29 cellular contexts compared by ENCODE assay signal in the genomic region with DNA sequence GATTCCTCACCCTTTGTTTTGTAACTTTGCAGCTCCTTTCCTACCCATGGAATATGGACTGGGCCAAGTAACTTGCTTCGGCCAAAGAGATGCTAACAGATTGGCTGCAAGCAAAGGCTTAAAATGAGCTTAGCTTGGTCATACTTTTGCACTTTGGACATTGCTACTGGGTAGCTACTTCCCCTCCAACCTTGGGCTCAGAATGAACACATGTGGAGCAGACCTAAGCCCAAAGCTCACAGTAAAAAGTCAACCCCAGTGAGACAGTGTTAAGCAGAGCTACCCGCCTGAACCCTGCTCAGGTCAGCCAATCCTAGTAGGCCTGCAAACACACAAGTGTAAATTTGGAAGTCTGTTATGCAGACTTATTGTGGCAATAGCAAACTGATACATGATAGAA.
"Had no signal": no experiment of that assay in that cellular context is flagged by ENCODE, and none has a peak within 500 bp of the region (broad histone marks: within the 10 kb centered on the region; RNA-seq: fewer than 3 reads in every experiment).

No MANE protein-coding gene starts in this region.

- H3K27me3 Mint-ChIP-seq: stimulated activated memory B cell treated with anti-CD40 and anti-IgM and Interleukin-4, amounts not matched to agents 10 μg/mL and 1 μg/mL and 100 μg/mL, for 72 hours; stimulated activated naive B cell treated with anti-CD40 and anti-IgM and Interleukin-4, amounts not matched to agents 10 μg/mL and 1 μg/mL and 100 μg/mL, for 72 hours; stimulated activated naive CD8-positive, alpha-beta T cell treated with anti-CD3 and anti-CD28 coated beads, Interleukin-15, amount 100 ng/mL, for 72 hours; stimulated activated naive CD8-positive, alpha-beta T cell treated with anti-CD3 and anti-CD28 coated beads, Interleukin-15, Interleukin-2, amounts not matched to agents 100 ng/mL and 50 ng/mL, for 24 hours; type B pancreatic cell had no signal

- H3K36me3 ChIP-seq: thoracic aorta, uterus had no signal

- H3K9me3 ChIP-seq: stomach, suprapubic skin, testis, thoracic aorta, thyroid gland, tibial artery, tibial nerve, transverse colon, upper lobe of left lung, upper lobe of right lung, uterus, vagina had no signal

- H3K27ac ChIP-seq: stomach, suprapubic skin, testis, thoracic aorta, thyroid gland, tibial artery, tibial nerve, transverse colon, upper lobe of left lung, upper lobe of right lung, uterus, vagina had no signal

- H3K4me1 ChIP-seq: stomach, suprapubic skin, testis, thyroid gland, tibial artery, tibial nerve, transverse colon, upper lobe of left lung, upper lobe of right lung, uterus, vagina had no signal

- H3K27me3 ChIP-seq: stomach, suprapubic skin, testis, thyroid gland, tibial artery, tibial nerve, transverse colon, upper lobe of left lung, upper lobe of right lung, uterus, vagina had no signal

- H3K4me3 Mint-ChIP-seq: stimulated activated effector memory CD8-positive, alpha-beta T cell treated with anti-CD3 and anti-CD28 coated beads, Interleukin-12 subunit alpha, Interleukin-12 subunit beta, amount 100 ng/mL, for 72 hours; stimulated activated memory B cell treated with anti-CD40 and anti-IgM and Interleukin-4, amounts not matched to agents 10 μg/mL and 1 μg/mL and 100 μg/mL, for 72 hours; stimulated activated naive B cell treated with anti-CD40 and anti-IgM and Interleukin-4, amounts not matched to agents 10 μg/mL and 1 μg/mL and 100 μg/mL, for 72 hours; stimulated activated naive CD8-positive, alpha-beta T cell treated with anti-CD3 and anti-CD28 coated beads, Interleukin-15, amount 100 ng/mL, for 72 hours; stimulated activated naive CD8-positive, alpha-beta T cell treated with anti-CD3 and anti-CD28 coated beads, Interleukin-15, Interleukin-2, amounts not matched to agents 100 ng/mL and 50 ng/mL, for 24 hours; type B pancreatic cell had no signal

- ATAC-seq: stimulated activated effector memory CD8-positive, alpha-beta T cell treated with anti-CD3 and anti-CD28 coated beads, Interleukin-12 subunit alpha, Interleukin-12 subunit beta, amount 100 ng/mL, for 72 hours; stimulated activated memory B cell treated with anti-CD40 and anti-IgM and Interleukin-4, amounts not matched to agents 10 μg/mL and 1 μg/mL and 100 μg/mL, for 72 hours; stimulated activated naive B cell treated with anti-CD40 and anti-IgM and Interleukin-4, amounts not matched to agents 10 μg/mL and 1 μg/mL and 100 μg/mL, for 72 hours; stimulated activated naive CD8-positive, alpha-beta T cell treated with anti-CD3 and anti-CD28 coated beads, Interleukin-15, amount 100 ng/mL, for 72 hours; stimulated activated naive CD8-positive, alpha-beta T cell treated with anti-CD3 and anti-CD28 coated beads, Interleukin-15, Interleukin-2, amounts not matched to agents 100 U/mL and 50 U/mL, for 24 hours; upper lobe of right lung had no signal

- H3K4me3 ChIP-seq: stomach, suprapubic skin, testis, thoracic aorta, thyroid gland, tibial artery, tibial nerve, transverse colon, upper lobe of left lung, upper lobe of right lung, uterus, vagina had no signal

- H3K4me1 Mint-ChIP-seq: stimulated activated effector memory CD8-positive, alpha-beta T cell treated with anti-CD3 and anti-CD28 coated beads, Interleukin-12 subunit alpha, Interleukin-12 subunit beta, amount 100 ng/mL, for 72 hours; stimulated activated naive B cell treated with anti-CD40 and anti-IgM and Interleukin-4, amounts not matched to agents 10 μg/mL and 1 μg/mL and 100 μg/mL, for 72 hours; stimulated activated naive CD8-positive, alpha-beta T cell treated with anti-CD3 and anti-CD28 coated beads, Interleukin-15, amount 100 ng/mL, for 72 hours had no signal

- H3K27ac Mint-ChIP-seq: stimulated activated effector memory CD8-positive, alpha-beta T cell treated with anti-CD3 and anti-CD28 coated beads, Interleukin-12 subunit alpha, Interleukin-12 subunit beta, amount 100 ng/mL, for 72 hours; stimulated activated memory B cell treated with anti-CD40 and anti-IgM and Interleukin-4, amounts not matched to agents 10 μg/mL and 1 μg/mL and 100 μg/mL, for 72 hours; stimulated activated naive B cell treated with anti-CD40 and anti-IgM and Interleukin-4, amounts not matched to agents 10 μg/mL and 1 μg/mL and 100 μg/mL, for 72 hours; stimulated activated naive CD8-positive, alpha-beta T cell treated with anti-CD3 and anti-CD28 coated beads, Interleukin-15, amount 100 ng/mL, for 72 hours; stimulated activated naive CD8-positive, alpha-beta T cell treated with anti-CD3 and anti-CD28 coated beads, Interleukin-15, Interleukin-2, amounts not matched to agents 100 ng/mL and 50 ng/mL, for 24 hours; type B pancreatic cell had no signal

- H3K9me3 Mint-ChIP-seq: stimulated activated effector memory CD8-positive, alpha-beta T cell treated with anti-CD3 and anti-CD28 coated beads, Interleukin-12 subunit alpha, Interleukin-12 subunit beta, amount 100 ng/mL, for 72 hours; stimulated activated memory B cell treated with anti-CD40 and anti-IgM and Interleukin-4, amounts not matched to agents 10 μg/mL and 1 μg/mL and 100 μg/mL, for 72 hours; stimulated activated naive CD8-positive, alpha-beta T cell treated with anti-CD3 and anti-CD28 coated beads, Interleukin-15, amount 100 ng/mL, for 72 hours; stimulated activated naive CD8-positive, alpha-beta T cell treated with anti-CD3 and anti-CD28 coated beads, Interleukin-15, Interleukin-2, amounts not matched to agents 100 ng/mL and 50 ng/mL, for 24 hours; type B pancreatic cell had no signal

- DNase-seq: stimulated activated CD4-positive, alpha-beta T cell treated with anti-CD3 and anti-CD28 coated beads, Interleukin-2, amount 100 ng/mL, for 48 hours; stimulated activated CD4-positive, alpha-beta T cell treated with anti-CD3 and anti-CD28 coated beads, Interleukin-4, amount 100 ng/mL, for 1 hour; stimulated activated CD4-positive, alpha-beta T cell treated with anti-CD3 and anti-CD28 coated beads, Interleukin-4, amount 100 ng/mL, for 24 hours; stimulated activated CD4-positive, alpha-beta T cell treated with anti-CD3 and anti-CD28 coated beads, Interleukin-4, amount 100 ng/mL, for 4 hours; stimulated activated CD8-positive, alpha-beta memory T cell treated with anti-CD3 and anti-CD28 coated beads, Interleukin-4, amount 100 ng/mL, for 48 hours; stimulated activated naive B cell treated with anti-CD40 and anti-IgM and Interleukin-4, amounts not matched to agents 10 μg/mL and 1 μg/mL and 100 μg/mL, for 72 hours; stimulated activated naive CD4-positive, alpha-beta T cell; stimulated activated naive CD4-positive, alpha-beta T cell treated with Interleukin-2 at 50 U/mL for 16 hours; stimulated activated naive CD8-positive, alpha-beta T cell treated with anti-CD3 and anti-CD28 coated beads, Interleukin-15, amount 100 ng/mL, for 72 hours; stimulated activated naive CD8-positive, alpha-beta T cell treated with anti-CD3 and anti-CD28 coated beads, Interleukin-15, Interleukin-2, amounts not matched to agents 100 U/mL and 50 U/mL, for 24 hours; stomach; substantia nigra; testis; thyroid gland; tibial artery; transverse colon; trophoblast cell; upper lobe of left lung; upper lobe of right lung; uterus had no signal

- FAIRE-seq: urothelium cell line had no signal
